In the genomic region with DNA sequence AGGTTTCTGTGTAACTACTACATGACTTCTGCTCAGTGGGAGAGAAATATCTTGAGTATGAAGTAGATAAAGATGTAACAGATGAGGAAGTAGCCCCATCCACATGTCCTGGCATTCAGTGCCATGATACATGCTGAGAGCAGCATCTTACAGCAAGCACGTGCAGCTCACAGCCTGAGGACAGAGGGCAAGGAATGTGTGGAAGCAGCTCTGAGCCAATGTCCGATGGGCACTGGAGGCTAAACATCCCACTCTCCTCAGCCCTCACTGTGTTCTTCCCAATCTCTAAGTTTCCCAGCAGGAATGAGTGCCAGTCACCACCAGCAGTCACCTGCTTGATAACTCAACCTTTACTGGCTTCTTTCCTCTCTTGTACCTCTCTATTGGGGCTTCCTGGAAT, we compare ENCODE assay signal across 1 cellular context.
TF ChIP-seq lines count a peak whose summit lies in the region.

No MANE protein-coding gene starts in this region.

TF ChIP-seq in IMR-90, 13 proteins besides CTCF, POLR2A, EP300 and RAD21 (continued from another document):
- TF ChIP-seq NFE2L2 (IDR thresholded peaks at IDR 0.05; ENCODE audit: low read depth, low read length) = no peak
- TF ChIP-seq MAFK (IDR thresholded peaks at IDR 0.05; ENCODE audit: low read depth, low read length) = no peak
- TF ChIP-seq, protein P1, sequence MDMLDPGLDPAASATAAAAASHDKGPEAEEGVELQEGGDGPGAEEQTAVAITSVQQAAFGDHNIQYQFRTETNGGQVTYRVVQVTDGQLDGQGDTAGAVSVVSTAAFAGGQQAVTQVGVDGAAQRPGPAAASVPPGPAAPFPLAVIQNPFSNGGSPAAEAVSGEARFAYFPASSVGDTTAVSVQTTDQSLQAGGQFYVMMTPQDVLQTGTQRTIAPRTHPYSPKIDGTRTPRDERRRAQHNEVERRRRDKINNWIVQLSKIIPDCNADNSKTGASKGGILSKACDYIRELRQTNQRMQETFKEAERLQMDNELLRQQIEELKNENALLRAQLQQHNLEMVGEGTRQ (IDR thresholded peaks at IDR 0.05; ENCODE audit: low read depth, low read length) = no peak
- TF ChIP-seq FOS (IDR thresholded peaks at IDR 0.05; ENCODE audit: low read depth, low read length) = no peak
- no peak for TF ChIP-seq CHD1 (IDR thresholded peaks at IDR 0.05; ENCODE audit: low read depth, low read length)
- no peak for TF ChIP-seq CEBPB (IDR thresholded peaks at IDR 0.05; ENCODE audit: low read depth, low read length)
- TF ChIP-seq BHLHE40 (IDR thresholded peaks at IDR 0.05; ENCODE audit: low read depth, low read length) = no peak
- no peak for TF ChIP-seq MAZ (IDR thresholded peaks at IDR 0.05; ENCODE audit: borderline replicate concordance, low read depth, low read length)
